In genomic region chr3:83457516-83457915, GRCh38 we compare ENCODE assay signal across 23 cellular contexts.
"Had no signal": no experiment of that assay in that cellular context is flagged by ENCODE, and none has a peak within 500 bp of the region (broad histone marks: within the 10 kb centered on the region; RNA-seq: fewer than 3 reads in every experiment).

No MANE protein-coding gene starts in this region.

- ATAC-seq: activated CD8-positive, alpha-beta memory T cell treated with anti-CD3 and anti-CD28 coated beads, Interleukin-2, amount 10 ng/mL, durations not matched to agents 7 days and 5 days; activated T-helper 17 cell treated with anti-CD3 and anti-CD28 coated beads, Interleukin-2, amount 50 U/mL, for 72 hours; left lobe of liver; sciatic nerve had no signal

- H3K4me3 ChIP-seq: dorsolateral prefrontal cortex, spleen, tibial artery had no signal

- H3K4me3 Mint-ChIP-seq: activated CD4-positive, alpha-beta memory T cell treated with anti-CD3 and anti-CD28 coated beads, Interleukin-2, amount 10 ng/mL, durations not matched to agents 7 days and 5 days; activated CD8-positive, alpha-beta memory T cell treated with anti-CD3 and anti-CD28 coated beads, Interleukin-2, amount 10 ng/mL, durations not matched to agents 7 days and 5 days; activated naive CD8-positive, alpha-beta T cell treated with anti-CD3 and anti-CD28 coated beads for 36 hours; activated T-helper 17 cell treated with anti-CD3 and anti-CD28 coated beads, Interleukin-2, amount 50 U/mL, for 72 hours had no signal

- H3K36me3 ChIP-seq: neutrophil, spleen, tibial artery had no signal

- H3K27me3 Mint-ChIP-seq: activated CD4-positive, alpha-beta memory T cell treated with anti-CD3 and anti-CD28 coated beads, Interleukin-2, amount 10 ng/mL, durations not matched to agents 7 days and 5 days; activated CD8-positive, alpha-beta memory T cell treated with anti-CD3 and anti-CD28 coated beads, Interleukin-2, amount 10 ng/mL, durations not matched to agents 7 days and 5 days; activated naive CD8-positive, alpha-beta T cell treated with anti-CD3 and anti-CD28 coated beads for 36 hours; activated T-helper 17 cell treated with anti-CD3 and anti-CD28 coated beads, Interleukin-2, amount 50 U/mL, for 72 hours had no signal

- H3K27ac Mint-ChIP-seq: activated CD4-positive, alpha-beta memory T cell treated with anti-CD3 and anti-CD28 coated beads, Interleukin-2, amount 10 ng/mL, durations not matched to agents 7 days and 5 days; activated CD8-positive, alpha-beta memory T cell treated with anti-CD3 and anti-CD28 coated beads, Interleukin-2, amount 10 ng/mL, durations not matched to agents 7 days and 5 days; activated naive CD8-positive, alpha-beta T cell treated with anti-CD3 and anti-CD28 coated beads for 36 hours; activated T-helper 17 cell treated with anti-CD3 and anti-CD28 coated beads, Interleukin-2, amount 50 U/mL, for 72 hours had no signal

- H3K9ac ChIP-seq: parathyroid adenoma had no signal

- H3K36me3 Mint-ChIP-seq: activated CD8-positive, alpha-beta memory T cell treated with anti-CD3 and anti-CD28 coated beads, Interleukin-2, amount 10 ng/mL, durations not matched to agents 7 days and 5 days; activated naive CD8-positive, alpha-beta T cell treated with anti-CD3 and anti-CD28 coated beads for 36 hours had no signal

- DNase-seq: activated CD4-positive, alpha-beta memory T cell treated with anti-CD3 and anti-CD28 coated beads, Interleukin-2, amount 10 ng/mL, durations not matched to agents 7 days and 5 days; activated CD4-positive, alpha-beta T cell treated with anti-CD3 and anti-CD28 coated beads for 48 hours; activated CD4-positive, CD25-positive, alpha-beta regulatory T cell; activated CD8-positive, alpha-beta memory T cell treated with anti-CD3 and anti-CD28 coated beads, Interleukin-2, amount 10 ng/mL, durations not matched to agents 7 days and 5 days; activated naive CD4-positive, alpha-beta T cell; activated naive CD8-positive, alpha-beta T cell treated with anti-CD3 and anti-CD28 coated beads for 36 hours; amniotic stem cell; dorsolateral prefrontal cortex; foreskin fibroblast; glutamatergic neuron; hypothalamus; spleen; stimulated activated CD8-positive, alpha-beta memory T cell treated with anti-CD3 and anti-CD28 coated beads, Interleukin-4, amount 100 ng/mL, for 48 hours; stimulated activated naive CD4-positive, alpha-beta T cell treated with Interleukin-2 at 50 U/mL for 16 hours; T-helper 1 cell; T-helper 9 cell; tibial artery had no signal

- H3K4me1 ChIP-seq: parathyroid adenoma, spleen had no signal

- H3K27me3 ChIP-seq: dorsolateral prefrontal cortex, neutrophil, spleen, tibial artery had no signal

- H3K27ac ChIP-seq: dorsolateral prefrontal cortex, epithelial cell of prostate, neutrophil, parathyroid adenoma, spleen, tibial artery had no signal

- H3K9me3 ChIP-seq: neutrophil, tibial artery had no signal

- H3K4me1 Mint-ChIP-seq: activated CD4-positive, alpha-beta memory T cell treated with anti-CD3 and anti-CD28 coated beads, Interleukin-2, amount 10 ng/mL, durations not matched to agents 7 days and 5 days; activated CD8-positive, alpha-beta memory T cell treated with anti-CD3 and anti-CD28 coated beads, Interleukin-2, amount 10 ng/mL, durations not matched to agents 7 days and 5 days; activated naive CD8-positive, alpha-beta T cell treated with anti-CD3 and anti-CD28 coated beads for 36 hours; activated T-helper 17 cell treated with anti-CD3 and anti-CD28 coated beads, Interleukin-2, amount 50 U/mL, for 72 hours had no signal
